1 cellular context compared by ENCODE assay signal in genomic region chr19:49451430-49452181, GRCh38.
TF ChIP-seq lines count a peak whose summit lies in the region.

Gene PIH1D1, minus strand, starts transcription at chr19:49451814. Its CDS starts 240 bp downstream, at chr19:49451574.

TF ChIP-seq in HepG2, 621 proteins besides CTCF, POLR2A, EP300 and RAD21 (continued from another document and continues in another):
- no peak for TF ChIP-seq DNMT1 (CRISPR knock-in tag; IDR thresholded peaks at IDR 0.05)
- TF ChIP-seq SMARCC2 (IDR thresholded peaks at IDR 0.05), result no peak
- no peak for TF ChIP-seq ZNF644 (CRISPR knock-in tag; IDR thresholded peaks at IDR 0.05; ENCODE audit: low read depth)
- no peak for TF ChIP-seq FOXO4 (CRISPR knock-in tag; conservative IDR thresholded peaks at IDR 0.05)
- TF ChIP-seq SP4 (CRISPR knock-in tag; IDR thresholded peaks at IDR 0.05), result peak; percentile 78
- peak; percentile 70 for TF ChIP-seq ZNF350 (CRISPR knock-in tag; IDR thresholded peaks at IDR 0.05; ENCODE audit: borderline replicate concordance, low read depth)
- TF ChIP-seq RXRB (CRISPR knock-in tag; IDR thresholded peaks at IDR 0.05; ENCODE audit: borderline replicate concordance), result peak; percentile 26; the same call in 1 of the 2 replicates
- no peak for TF ChIP-seq JUNB (CRISPR knock-in tag; IDR thresholded peaks at IDR 0.05; ENCODE audit: borderline replicate concordance)
- TF ChIP-seq ZNF383 (CRISPR knock-in tag; IDR thresholded peaks at IDR 0.05; ENCODE audit: borderline replicate concordance), result no peak
- TF ChIP-seq DMAP1 (CRISPR knock-in tag; IDR thresholded peaks at IDR 0.05), result peak; percentile 74; the same call in 1 of the 2 replicates
- peak; percentile 15 for TF ChIP-seq ZNF18 (CRISPR knock-in tag; IDR thresholded peaks at IDR 0.05; ENCODE audit: insufficient replicate concordance)
- peak; percentile 83 for TF ChIP-seq TAF1 (CRISPR knock-in tag; IDR thresholded peaks at IDR 0.05)
- TF ChIP-seq MLLT10 (CRISPR knock-in tag; IDR thresholded peaks at IDR 0.05), result no peak
- no peak for TF ChIP-seq ZNF672 (CRISPR knock-in tag; IDR thresholded peaks at IDR 0.05)
- no peak for TF ChIP-seq ZFP36L1 (CRISPR knock-in tag; IDR thresholded peaks at IDR 0.05)
- TF ChIP-seq ZNF101 (CRISPR knock-in tag; IDR thresholded peaks at IDR 0.05; ENCODE audit: borderline replicate concordance, low read depth), result no peak
- TF ChIP-seq ZNF558 (CRISPR knock-in tag; IDR thresholded peaks at IDR 0.05; ENCODE audit: borderline replicate concordance), result no peak
- no peak for TF ChIP-seq TP53 (CRISPR knock-in tag; conservative IDR thresholded peaks at IDR 0.05)
- no peak for TF ChIP-seq CHD4 (IDR thresholded peaks at IDR 0.05; ENCODE audit: borderline replicate concordance, low read length)
- no peak for TF ChIP-seq ZNF180 (CRISPR knock-in tag; IDR thresholded peaks at IDR 0.05; ENCODE audit: borderline replicate concordance, low read depth)
- no peak for TF ChIP-seq MXD3 (CRISPR knock-in tag; IDR thresholded peaks at IDR 0.05)
- TF ChIP-seq ZNF619 (CRISPR knock-in tag; IDR thresholded peaks at IDR 0.05), result no peak
- TF ChIP-seq NCOA2 (CRISPR knock-in tag; IDR thresholded peaks at IDR 0.05), result peak; percentile 40
- no peak for TF ChIP-seq ZNF296 (CRISPR knock-in tag; conservative IDR thresholded peaks at IDR 0.05)
- no peak for TF ChIP-seq ZHX2 (IDR thresholded peaks at IDR 0.05; ENCODE audit: low read depth)
- TF ChIP-seq ZHX2 (CRISPR knock-in tag; IDR thresholded peaks at IDR 0.05; ENCODE audit: borderline replicate concordance), result no peak
- TF ChIP-seq HNRNPK (IDR thresholded peaks at IDR 0.05; ENCODE audit: low read depth, low read length, poor library complexity, severe bottlenecking), result no peak
- TF ChIP-seq ZNF160 (CRISPR knock-in tag; IDR thresholded peaks at IDR 0.05), result no peak
- TF ChIP-seq KDM2A (CRISPR knock-in tag; IDR thresholded peaks at IDR 0.05; ENCODE audit: borderline replicate concordance, low read depth), result peak; percentile 74; the same call in 1 of the 2 replicates
- TF ChIP-seq ZNF260 (CRISPR knock-in tag; IDR thresholded peaks at IDR 0.05; ENCODE audit: borderline replicate concordance, low read depth), result no peak
- no peak for TF ChIP-seq ZNF616 (CRISPR knock-in tag; IDR thresholded peaks at IDR 0.05; ENCODE audit: low read depth)
- TF ChIP-seq YEATS4 (CRISPR knock-in tag; IDR thresholded peaks at IDR 0.05; ENCODE audit: borderline replicate concordance), result peak; percentile 64
- no peak for TF ChIP-seq ZNF589 (CRISPR knock-in tag; conservative IDR thresholded peaks at IDR 0.05)
- 0 out of 2 replicates have a peak, but pooled peaks have one; percentile 36 for TF ChIP-seq HOMEZ (CRISPR knock-in tag; IDR thresholded peaks at IDR 0.05; ENCODE audit: low read depth)
- TF ChIP-seq ZNF790 (CRISPR knock-in tag; IDR thresholded peaks at IDR 0.05; ENCODE audit: borderline replicate concordance), result no peak
- TF ChIP-seq ZNF577 (CRISPR knock-in tag; IDR thresholded peaks at IDR 0.05; ENCODE audit: borderline replicate concordance, low read depth), result no peak
- TF ChIP-seq NBN (conservative IDR thresholded peaks at IDR 0.05), result no peak
- TF ChIP-seq RELA (CRISPR knock-in tag; IDR thresholded peaks at IDR 0.05), result no peak
- no peak for TF ChIP-seq SALL2 (CRISPR knock-in tag; IDR thresholded peaks at IDR 0.05)
- no peak for TF ChIP-seq E2F2 (CRISPR knock-in tag; IDR thresholded peaks at IDR 0.05; ENCODE audit: borderline replicate concordance)
- no peak for TF ChIP-seq FOSL1 (CRISPR knock-in tag; IDR thresholded peaks at IDR 0.05; ENCODE audit: borderline replicate concordance)
- peak; percentile 62; the same call in 1 of the 2 replicates for TF ChIP-seq ELF4 (CRISPR knock-in tag; IDR thresholded peaks at IDR 0.05; ENCODE audit: borderline replicate concordance)
- no peak for TF ChIP-seq ZBTB37 (CRISPR knock-in tag; IDR thresholded peaks at IDR 0.05)
- no peak for TF ChIP-seq CBFB (CRISPR knock-in tag; IDR thresholded peaks at IDR 0.05)
- TF ChIP-seq POGK (CRISPR knock-in tag; conservative IDR thresholded peaks at IDR 0.05), result 0 out of 2 replicates have a peak, but pooled peaks have one; percentile 51
- peak; percentile 64; the same call in 1 of the 2 replicates for TF ChIP-seq NR2C2 (CRISPR knock-in tag; IDR thresholded peaks at IDR 0.05; ENCODE audit: borderline replicate concordance)
- TF ChIP-seq BATF2 (CRISPR knock-in tag; IDR thresholded peaks at IDR 0.05), result no peak
- no peak for TF ChIP-seq ATF4 (CRISPR knock-in tag; IDR thresholded peaks at IDR 0.05)
- peak; percentile 48 for TF ChIP-seq SP2 (CRISPR knock-in tag; IDR thresholded peaks at IDR 0.05)
- TF ChIP-seq ZNF879 (CRISPR knock-in tag; IDR thresholded peaks at IDR 0.05), result no peak
- TF ChIP-seq ZNF563 (CRISPR knock-in tag; IDR thresholded peaks at IDR 0.05), result peak; percentile 72; the same call in 1 of the 2 replicates
- no peak for TF ChIP-seq JARID2 (CRISPR knock-in tag; IDR thresholded peaks at IDR 0.05; ENCODE audit: insufficient replicate concordance)
- TF ChIP-seq PHF20 (CRISPR knock-in tag; IDR thresholded peaks at IDR 0.05), result peak; percentile 68; the same call in 1 of the 2 replicates
